Comparison of ENCODE assay signal across 1 cellular context in genomic region chr11:134340354-134340964, GRCh38.
TF ChIP-seq lines count a peak whose summit lies in the region.

No MANE protein-coding gene starts in this region.

TF ChIP-seq in GM23338, 12 proteins besides CTCF, POLR2A, EP300 and RAD21 (continued from another document):
- TF ChIP-seq, protein P1, sequence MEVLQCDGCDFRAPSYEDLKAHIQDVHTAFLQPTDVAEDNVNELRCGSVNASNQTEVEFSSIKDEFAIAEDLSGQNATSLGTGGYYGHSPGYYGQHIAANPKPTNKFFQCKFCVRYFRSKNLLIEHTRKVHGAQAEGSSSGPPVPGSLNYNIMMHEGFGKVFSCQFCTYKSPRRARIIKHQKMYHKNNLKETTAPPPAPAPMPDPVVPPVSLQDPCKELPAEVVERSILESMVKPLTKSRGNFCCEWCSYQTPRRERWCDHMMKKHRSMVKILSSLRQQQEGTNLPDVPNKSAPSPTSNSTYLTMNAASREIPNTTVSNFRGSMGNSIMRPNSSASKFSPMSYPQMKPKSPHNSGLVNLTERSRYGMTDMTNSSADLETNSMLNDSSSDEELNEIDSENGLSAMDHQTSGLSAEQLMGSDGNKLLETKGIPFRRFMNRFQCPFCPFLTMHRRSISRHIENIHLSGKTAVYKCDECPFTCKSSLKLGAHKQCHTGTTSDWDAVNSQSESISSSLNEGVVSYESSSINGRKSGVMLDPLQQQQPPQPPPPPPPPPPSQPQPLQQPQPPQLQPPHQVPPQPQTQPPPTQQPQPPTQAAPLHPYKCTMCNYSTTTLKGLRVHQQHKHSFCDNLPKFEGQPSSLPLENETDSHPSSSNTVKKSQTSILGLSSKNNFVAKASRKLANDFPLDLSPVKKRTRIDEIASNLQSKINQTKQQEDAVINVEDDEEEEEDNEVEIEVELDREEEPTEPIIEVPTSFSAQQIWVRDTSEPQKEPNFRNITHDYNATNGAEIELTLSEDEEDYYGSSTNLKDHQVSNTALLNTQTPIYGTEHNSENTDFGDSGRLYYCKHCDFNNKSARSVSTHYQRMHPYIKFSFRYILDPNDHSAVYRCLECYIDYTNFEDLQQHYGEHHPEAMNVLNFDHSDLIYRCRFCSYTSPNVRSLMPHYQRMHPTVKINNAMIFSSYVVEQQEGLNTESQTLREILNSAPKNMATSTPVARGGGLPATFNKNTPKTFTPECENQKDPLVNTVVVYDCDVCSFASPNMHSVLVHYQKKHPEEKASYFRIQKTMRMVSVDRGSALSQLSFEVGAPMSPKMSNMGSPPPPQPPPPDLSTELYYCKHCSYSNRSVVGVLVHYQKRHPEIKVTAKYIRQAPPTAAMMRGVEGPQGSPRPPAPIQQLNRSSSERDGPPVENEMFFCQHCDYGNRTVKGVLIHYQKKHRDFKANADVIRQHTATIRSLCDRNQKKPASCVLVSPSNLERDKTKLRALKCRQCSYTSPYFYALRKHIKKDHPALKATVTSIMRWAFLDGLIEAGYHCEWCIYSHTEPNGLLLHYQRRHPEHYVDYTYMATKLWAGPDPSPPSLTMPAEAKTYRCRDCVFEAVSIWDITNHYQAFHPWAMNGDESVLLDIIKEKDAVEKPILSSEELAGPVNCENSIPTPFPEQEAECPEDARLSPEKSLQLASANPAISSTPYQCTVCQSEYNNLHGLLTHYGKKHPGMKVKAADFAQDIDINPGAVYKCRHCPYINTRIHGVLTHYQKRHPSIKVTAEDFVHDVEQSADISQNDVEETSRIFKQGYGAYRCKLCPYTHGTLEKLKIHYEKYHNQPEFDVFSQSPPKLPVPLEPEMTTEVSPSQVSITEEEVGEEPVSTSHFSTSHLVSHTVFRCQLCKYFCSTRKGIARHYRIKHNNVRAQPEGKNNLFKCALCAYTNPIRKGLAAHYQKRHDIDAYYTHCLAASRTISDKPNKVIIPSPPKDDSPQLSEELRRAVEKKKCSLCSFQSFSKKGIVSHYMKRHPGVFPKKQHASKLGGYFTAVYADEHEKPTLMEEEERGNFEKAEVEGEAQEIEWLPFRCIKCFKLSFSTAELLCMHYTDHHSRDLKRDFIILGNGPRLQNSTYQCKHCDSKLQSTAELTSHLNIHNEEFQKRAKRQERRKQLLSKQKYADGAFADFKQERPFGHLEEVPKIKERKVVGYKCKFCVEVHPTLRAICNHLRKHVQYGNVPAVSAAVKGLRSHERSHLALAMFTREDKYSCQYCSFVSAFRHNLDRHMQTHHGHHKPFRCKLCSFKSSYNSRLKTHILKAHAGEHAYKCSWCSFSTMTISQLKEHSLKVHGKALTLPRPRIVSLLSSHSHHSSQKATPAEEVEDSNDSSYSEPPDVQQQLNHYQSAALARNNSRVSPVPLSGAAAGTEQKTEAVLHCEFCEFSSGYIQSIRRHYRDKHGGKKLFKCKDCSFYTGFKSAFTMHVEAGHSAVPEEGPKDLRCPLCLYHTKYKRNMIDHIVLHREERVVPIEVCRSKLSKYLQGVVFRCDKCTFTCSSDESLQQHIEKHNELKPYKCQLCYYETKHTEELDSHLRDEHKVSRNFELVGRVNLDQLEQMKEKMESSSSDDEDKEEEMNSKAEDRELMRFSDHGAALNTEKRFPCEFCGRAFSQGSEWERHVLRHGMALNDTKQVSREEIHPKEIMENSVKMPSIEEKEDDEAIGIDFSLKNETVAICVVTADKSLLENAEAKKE (CRISPR knock-in tag; IDR thresholded peaks at IDR 0.05): no peak
- TF ChIP-seq ZNF331 (CRISPR knock-in tag; IDR thresholded peaks at IDR 0.05; ENCODE audit: low read depth) (no peak), EZH2phosphoT487 (IDR thresholded peaks at IDR 0.05; ENCODE audit: unreplicated experiment) (no peak), STAT1 (IDR thresholded peaks at IDR 0.05; ENCODE audit: unreplicated experiment) (no peak), NANOG (IDR thresholded peaks at IDR 0.05; ENCODE audit: borderline replicate concordance) (no peak), JUNB (IDR thresholded peaks at IDR 0.05; ENCODE audit: unreplicated experiment) (no peak), REST (IDR thresholded peaks at IDR 0.05; ENCODE audit: unreplicated experiment) (no peak)
- TF ChIP-seq, protein P2, sequence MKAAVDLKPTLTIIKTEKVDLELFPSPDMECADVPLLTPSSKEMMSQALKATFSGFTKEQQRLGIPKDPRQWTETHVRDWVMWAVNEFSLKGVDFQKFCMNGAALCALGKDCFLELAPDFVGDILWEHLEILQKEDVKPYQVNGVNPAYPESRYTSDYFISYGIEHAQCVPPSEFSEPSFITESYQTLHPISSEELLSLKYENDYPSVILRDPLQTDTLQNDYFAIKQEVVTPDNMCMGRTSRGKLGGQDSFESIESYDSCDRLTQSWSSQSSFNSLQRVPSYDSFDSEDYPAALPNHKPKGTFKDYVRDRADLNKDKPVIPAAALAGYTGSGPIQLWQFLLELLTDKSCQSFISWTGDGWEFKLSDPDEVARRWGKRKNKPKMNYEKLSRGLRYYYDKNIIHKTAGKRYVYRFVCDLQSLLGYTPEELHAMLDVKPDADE (IDR thresholded peaks at IDR 0.05): no peak
TF ChIP-seq in GM23338: peak in this region for 0.
